ENCODE assay signal across 24 cellular contexts in genomic region chr2:77095096-77095495, GRCh38.
"Had no signal": no experiment of that assay in that cellular context is flagged by ENCODE, and none has a peak within 500 bp of the region (broad histone marks: within the 10 kb centered on the region; RNA-seq: fewer than 3 reads in every experiment).

No MANE protein-coding gene starts in this region.

- H3K4me1 ChIP-seq: adrenal gland, SJCRH30 had no signal

- H3K36me3 ChIP-seq: adrenal gland, brain microvascular endothelial cell, SJCRH30 had no signal

- H3K27me3 ChIP-seq: adrenal gland, brain microvascular endothelial cell had no signal

- H3K4me3 ChIP-seq: adrenal gland, SJCRH30, SK-N-MC had no signal

- DNase-seq: activated CD4-positive, alpha-beta T cell treated with anti-CD3 and anti-CD28 coated beads for 36 hours; activated CD4-positive, alpha-beta T cell treated with anti-CD3 and anti-CD28 coated beads, Interleukin-2, amount 10 ng/mL, durations not matched to agents 7 days and 5 days; activated CD4-positive, alpha-beta T cell treated with anti-CD3 and anti-CD28 coated beads, Interleukin-2, amount 50 U/mL, for 48 hours; activated CD8-positive, alpha-beta T cell treated with anti-CD3 and anti-CD28 coated beads, Interleukin-2, amount 10 ng/mL, durations not matched to agents 7 days and 5 days; activated gamma-delta T cell treated with Interleukin-2 at 50 U/mL for 16 hours; activated naive CD4-positive, alpha-beta T cell treated with anti-CD3 and anti-CD28 coated beads for 36 hours; activated T-cell treated with anti-CD3 and anti-CD28 coated beads for 4 hours; activated T-cell treated with anti-CD3 and anti-CD28 coated beads, Interleukin-2, amount 50 U/mL, for 4 hours; adrenal gland; anterior cingulate cortex; brain microvascular endothelial cell; NCI-H1092 treated with DMSO at 0.1 percent for 48 hours; NCI-H1417; NCI-H146; NCI-H187; NCI-H2029 treated with DMSO at 0.1 percent for 48 hours; NCI-H2107; NCI-H226; NCI-H446 treated with DMSO at 0.1 percent for 48 hours; NCI-H524 treated with DMSO at 0.1 percent for 48 hours; SHP77; SJCRH30 had no signal

- H3K27ac ChIP-seq: adrenal gland, brain microvascular endothelial cell, KMS-11, SJCRH30, SK-N-MC had no signal

- H3K9ac ChIP-seq: KMS-11 had no signal

- H3K9me3 ChIP-seq: adrenal gland, SJCRH30 had no signal
